ENCODE assay signal across 7 cellular contexts in the genomic region with DNA sequence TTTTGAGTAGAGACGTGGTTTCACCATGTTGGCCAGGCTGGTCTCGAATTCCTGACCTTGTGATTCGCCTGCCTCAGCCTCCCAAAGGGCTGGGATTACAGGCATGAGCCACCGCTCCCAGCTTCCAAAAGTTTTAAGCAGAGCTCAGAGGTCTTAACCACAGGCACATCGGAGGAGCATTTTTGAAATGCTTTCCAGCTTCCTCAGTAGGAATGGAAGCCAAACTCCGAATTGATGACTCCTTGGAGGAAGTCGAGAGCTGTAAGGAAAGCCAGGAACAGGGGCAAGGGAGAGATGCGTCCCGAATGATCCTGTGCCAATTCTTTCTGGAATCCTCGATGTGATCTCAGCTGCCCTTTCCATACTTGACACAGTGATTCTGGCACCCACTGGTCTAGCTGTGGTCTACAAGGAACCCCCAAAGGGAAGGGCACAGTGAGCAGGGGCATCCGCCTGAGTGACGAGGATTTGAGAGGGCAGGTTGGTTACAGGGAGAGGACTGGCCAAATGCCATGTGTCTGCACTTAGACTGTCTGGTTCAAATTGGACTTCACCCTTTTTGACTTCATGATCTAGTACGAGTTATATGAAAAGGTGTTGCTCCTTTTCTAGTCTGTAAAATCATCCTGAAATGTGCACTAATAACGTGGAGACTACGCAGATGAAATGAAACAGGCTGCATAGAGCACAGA.
DNase-seq lines count a peak whose midpoint lies in the region; TF ChIP-seq lines count a peak whose summit lies in the region.
"Not testable (repeated sequence)": the region's sequence is repeated elsewhere in the genome, so short reads cannot be mapped to it uniquely, and the experiment has no call there.

No MANE protein-coding gene starts in this region.

- peak; percentile 70 for DNase-seq in EH (ENCODE audit: low read depth)
- DNase-seq in HS-27A (ENCODE audit: low read depth) = peak; percentile 33
- peak; percentile 45 for DNase-seq in RPMI7951 (ENCODE audit: low read depth)
- DNase-seq in cardiac fibroblast (ENCODE audit: low read depth in 2 of 2) = peak; percentile 22 to 49
- peak; percentile 24 for DNase-seq in fibroblast of the conjunctiva (ENCODE audit: low read depth)
- not testable (repeated sequence) for DNase-seq in smooth muscle cell (lab: John Stamatoyannopoulos, UW; ENCODE audit: unreplicated experiment)

- not testable (repeated sequence) for H3K27me3 ChIP-seq in smooth muscle cell (ENCODE audit: low read depth)

- H4K20me1 ChIP-seq in smooth muscle cell (ENCODE audit: low read depth) = not testable (repeated sequence)

- H3K79me2 ChIP-seq in smooth muscle cell (ENCODE audit: low read depth) = not testable (repeated sequence)

- H3K9me3 ChIP-seq in mesodermal cell (ENCODE audit: control insufficient read depth, low read length); smooth muscle cell (replicated peaks; ENCODE audit: low read depth): not testable (repeated sequence)

- WGBS in mesodermal cell (ENCODE audit: insufficient coverage in 2 of 2), 2 experiments = 73 to 80% methylated on average over 3 to 4 of the region's 15 CpGs
- WGBS in smooth muscle cell (ENCODE audit: low lambda C conversion rate) = 48% methylated on average over 15 of the region's 15 CpGs

- H3K4me1 ChIP-seq in mesodermal cell (ENCODE audit: control insufficient read depth, insufficient read depth, low read length, poor library complexity, severe bottlenecking); smooth muscle cell (ENCODE audit: low read depth): not testable (repeated sequence)

- not testable (repeated sequence) for H3K4me3 ChIP-seq in cardiac fibroblast (replicated peaks in 1 of 2; ENCODE audit: low read depth in 2 of 2, low read length in 2 of 2); mesodermal cell (ENCODE audit: extremely low read depth, insufficient read depth, low read length, poor library complexity, severe bottlenecking); smooth muscle cell

- not testable (repeated sequence) for H3K4me2 ChIP-seq in smooth muscle cell

- H3F3A ChIP-seq in smooth muscle cell (ENCODE audit: low read depth) = not testable (repeated sequence)

- H3K36me3 ChIP-seq in mesodermal cell (ENCODE audit: control insufficient read depth, insufficient read depth, low read length); smooth muscle cell (ENCODE audit: low read depth): not testable (repeated sequence)

- H3K27ac ChIP-seq in mesodermal cell (ENCODE audit: low read depth, low read length, severe bottlenecking) = peak overlapping the region; percentile 59
- H3K27ac ChIP-seq in smooth muscle cell (ENCODE audit: low read depth) = peak overlapping the region; percentile 3

- TF ChIP-seq CTCF in cardiac fibroblast (IDR thresholded peaks at IDR 0.05; ENCODE audit: low read depth, low read length); smooth muscle cell (IDR thresholded peaks at IDR 0.05; ENCODE audit: borderline replicate concordance, insufficient read depth, poor library complexity, severe bottlenecking): not testable (repeated sequence)

- not testable (repeated sequence) for H2AFZ ChIP-seq in smooth muscle cell (ENCODE audit: low read depth)

- not testable (repeated sequence) for H3K9ac ChIP-seq in smooth muscle cell (ENCODE audit: low read depth)
